In the genomic region with DNA sequence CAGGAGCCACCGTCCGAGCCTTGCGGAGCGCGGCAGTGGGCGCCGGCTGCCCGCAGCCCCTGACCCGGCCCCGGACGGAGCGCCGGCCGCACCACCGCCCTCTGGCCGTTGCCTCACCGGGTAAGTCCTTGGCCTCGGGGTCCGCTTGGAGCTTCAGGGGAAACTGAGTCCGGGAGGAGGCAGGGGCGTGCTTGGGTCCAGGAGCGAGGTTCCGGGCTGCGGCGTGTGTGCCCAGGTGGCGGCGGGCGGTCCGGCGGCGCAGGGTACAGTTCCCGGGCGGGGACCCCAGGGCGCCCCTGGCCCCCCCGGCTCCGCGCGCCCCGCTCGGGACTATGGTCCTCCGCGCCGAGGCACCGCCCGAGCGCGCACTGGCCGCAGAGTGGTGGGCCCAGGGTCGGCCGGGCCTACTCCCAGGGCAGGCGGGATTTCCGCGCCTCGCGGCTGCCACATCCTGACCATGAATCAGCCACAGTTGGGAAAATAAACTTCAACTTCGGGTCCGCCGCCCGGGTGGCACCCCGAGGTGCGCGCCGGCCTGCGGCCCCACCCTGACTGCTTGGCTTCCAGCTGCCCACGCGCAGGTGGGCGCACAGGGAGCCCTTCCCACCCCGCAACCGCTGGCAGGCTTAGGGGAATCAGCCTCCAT, we compare ENCODE assay signal across 8 cellular contexts. TPM values are rescaled to one million over a fixed set of nuclear protein-coding genes. Genes with fewer than 3 reads are reported as not detected.
DNase-seq lines count a peak whose midpoint lies in the region; ATAC-seq, FAIRE-seq and TF ChIP-seq lines count a peak whose summit lies in the region.

No MANE protein-coding gene starts in this region.

- no peaks in the 10 kb centered on the region for H3K27me3 ChIP-seq in PC-9 (ENCODE audit: insufficient read depth, low read depth)
- no peaks in the 10 kb centered on the region for H3K27me3 ChIP-seq in effector memory CD4-positive, alpha-beta T cell (replicated peaks; ENCODE audit: control insufficient read depth, insufficient read depth, low read length, poor library complexity, severe bottlenecking)
- no peaks in the 10 kb centered on the region for H3K27me3 ChIP-seq in naive thymus-derived CD4-positive, alpha-beta T cell (ENCODE audit: control insufficient read depth in 2 of 2, insufficient read depth in 2 of 2, low read length in 2 of 2)

- H3K27ac Mint-ChIP-seq in naive thymus-derived CD4-positive, alpha-beta T cell, result peak overlapping the region in 3 of 9 donors; percentile 20 to 90 (median 65)

- H3K4me1 ChIP-seq in PC-9 (replicated peaks; ENCODE audit: insufficient read depth), result peaks cover 36% of the 10 kb centered on the region
- H3K4me1 ChIP-seq in effector memory CD4-positive, alpha-beta T cell (ENCODE audit: control insufficient read depth, insufficient read depth, low read length, poor library complexity, severe bottlenecking), result peaks cover 74% of the 10 kb centered on the region
- H3K4me1 ChIP-seq in naive thymus-derived CD4-positive, alpha-beta T cell (ENCODE audit: control insufficient read depth in 2 of 2, insufficient read depth in 2 of 2, low read length in 2 of 2), result peaks cover 13 to 66% of the 10 kb centered on the region in 2 donors

- H3K4me3 Mint-ChIP-seq in naive thymus-derived CD4-positive, alpha-beta T cell, result peak overlapping the region; percentile 58 to 91 (median 79)

- H3K27ac ChIP-seq in PC-9, result peak overlapping the region; percentile 47
- H3K27ac ChIP-seq in effector memory CD4-positive, alpha-beta T cell (ENCODE audit: insufficient read depth, low read length, poor library complexity, severe bottlenecking), result peak overlapping the region; percentile 63
- H3K27ac ChIP-seq in naive thymus-derived CD4-positive, alpha-beta T cell (ENCODE audit: low read depth, low read length), result peak overlapping the region; percentile 77

- intact Hi-C loops in PC-9 (cut with micrococcal nuclease; ENCODE audit: unreplicated experiment), result no loop called here
- intact Hi-C loops in naive thymus-derived CD4-positive, alpha-beta T cell (cut with micrococcal nuclease), result loop anchor here (1.0 to 5.0 kb wide), 4 partner anchors 12 to 842 kb away; a partner anchor contains a TSS

- peaks cover 14 to 65% (median 49%) of the 10 kb centered on the region in 7 donors for H3K4me1 Mint-ChIP-seq in naive thymus-derived CD4-positive, alpha-beta T cell

- peak overlapping the region; percentile 76 for H3K4me3 ChIP-seq in PC-9
- H3K4me3 ChIP-seq in effector memory CD4-positive, alpha-beta T cell (ENCODE audit: insufficient read depth, low read depth, low read length, poor library complexity, severe bottlenecking), result peak overlapping the region; percentile 79
- H3K4me3 ChIP-seq in naive thymus-derived CD4-positive, alpha-beta T cell (ENCODE audit: low read length), result peak overlapping the region; percentile 70

- BruUV-seq in PC-9 (replicated peaks; lab: Mats Ljungman, UMichigan), result no TSS peak

- no peak for TF ChIP-seq POLR2A in GM12891 (IDR thresholded peaks at IDR 0.05; ENCODE audit: low read depth, low read length)

- H3K9me3 ChIP-seq in PC-9 (ENCODE audit: insufficient read depth, low read depth), result no peaks in the 10 kb centered on the region
- H3K9me3 ChIP-seq in effector memory CD4-positive, alpha-beta T cell (ENCODE audit: control insufficient read depth, low read length), result no peaks in the 10 kb centered on the region
- no peaks in the 10 kb centered on the region for H3K9me3 ChIP-seq in naive thymus-derived CD4-positive, alpha-beta T cell (ENCODE audit: control insufficient read depth in 2 of 3, low read length in 3 of 3)

- H3K4me2 ChIP-seq in PC-9, result peak overlapping the region; percentile 98

- H3K9me3 Mint-ChIP-seq in naive thymus-derived CD4-positive, alpha-beta T cell, result no peaks in the 10 kb centered on the region

- no peak for TF ChIP-seq CTCF in PC-9 (conservative IDR thresholded peaks at IDR 0.05)

- no peaks in the 10 kb centered on the region for H3K9me2 ChIP-seq in PC-9 (ENCODE audit: insufficient read depth)

- H4K20me1 ChIP-seq in PC-9 (ENCODE audit: insufficient read depth), result peaks cover 43% of the 10 kb centered on the region

- no peaks in the 10 kb centered on the region for H3K36me3 ChIP-seq in PC-9 (ENCODE audit: low read depth)
- H3K36me3 ChIP-seq in effector memory CD4-positive, alpha-beta T cell (ENCODE audit: control insufficient read depth, insufficient read depth, low read length), result no peaks in the 10 kb centered on the region
- no peaks in the 10 kb centered on the region for H3K36me3 ChIP-seq in naive thymus-derived CD4-positive, alpha-beta T cell (ENCODE audit: control insufficient read depth in 2 of 3, insufficient read depth in 3 of 3, low read length in 3 of 3)

- peak overlapping the region; percentile 80 for H2AFZ ChIP-seq in PC-9

- peaks cover 49% of the 10 kb centered on the region for H3K79me2 ChIP-seq in PC-9 (ENCODE audit: low read depth)

- H3F3A ChIP-seq in PC-9 (ENCODE audit: insufficient read depth, low read depth), result peaks cover 24% of the 10 kb centered on the region

- CTCF ChIA-PET in PC-9 (lab: Charles Lee), result no interaction called here
- CTCF ChIA-PET in naive thymus-derived CD4-positive, alpha-beta T cell (lab: Charles Lee), result interaction anchor here (0.7 kb wide), 1 partner anchor 24 kb away, joined by 3 read pairs; no protein-coding TSS in a partner anchor

- peak; percentile 66 for FAIRE-seq in GM12891 (lab: Jason Lieb, UNC)

- H3K36me3 Mint-ChIP-seq in naive thymus-derived CD4-positive, alpha-beta T cell, result peaks cover 0 to 7% (median 0%) of the 10 kb centered on the region in 5 donors

- DNase-seq in GM12891 (ENCODE audit: insufficient read length, low spot score) (no peak), PC-9 (no peak), NCI-H2171 (lab: John Stamatoyannopoulos, UW) (no peak), cerebellum (ENCODE audit: low spot score) (no peak), OCI-M1 (lab: John Stamatoyannopoulos, UW) (no peak)
- no peak for DNase-seq in effector memory CD4-positive, alpha-beta T cell
- DNase-seq in naive thymus-derived CD4-positive, alpha-beta T cell, result no peak

- POLR2A ChIA-PET in PC-9 (lab: Charles Lee; ENCODE audit: unreplicated experiment), result no interaction called here
- POLR2A ChIA-PET in naive thymus-derived CD4-positive, alpha-beta T cell (lab: Charles Lee), result interaction anchor here (0.7 to 2.7 kb wide), 4 partner anchors 11 to 1534 kb away, joined by 3 to 21 read pairs (median 4); a partner anchor contains a TSS

- H3K27me3 Mint-ChIP-seq in naive thymus-derived CD4-positive, alpha-beta T cell, result no peaks in the 10 kb centered on the region

- peak; percentile 21 for ATAC-seq in naive thymus-derived CD4-positive, alpha-beta T cell
- no peak for ATAC-seq in GM21423 (IDR thresholded peaks at IDR 0.05; ENCODE audit: unreplicated experiment)

TF ChIP-seq in GM12891, 5 proteins besides CTCF, POLR2A, EP300 and RAD21:
- TF ChIP-seq POLR2AphosphoS5 (IDR thresholded peaks at IDR 0.05; ENCODE audit: low read depth, low read length) (no peak), TAF1 (IDR thresholded peaks at IDR 0.05; ENCODE audit: low read depth, low read length) (no peak), PAX5 (IDR thresholded peaks at IDR 0.05; ENCODE audit: insufficient read depth, low read length, severe bottlenecking) (no peak), POU2F2 (IDR thresholded peaks at IDR 0.05; ENCODE audit: low read depth, low read length) (no peak), SPI1 (IDR thresholded peaks at IDR 0.05; ENCODE audit: low read depth, low read length) (no peak)

RNA-seq across cellular contexts. Expression of a gene that starts 0.3 kb away (rescaled TPM):
- polyA plus RNA-seq in GM12891 (2012; ENCODE audit: low read depth, missing spikeins), result 15.6 TPM
- total RNA-seq in PC-9 (2021) (107 and 113 TPM in 2 replicates), cerebellum (4.2 TPM)
- total RNA-seq in naive thymus-derived CD4-positive, alpha-beta T cell, result 100 to 1,000 TPM in 2 of 5 experiments, 10 to 100 TPM in 3; 65.0 to 140 (median 95.5) TPM
- polyA plus RNA-seq in naive thymus-derived CD4-positive, alpha-beta T cell, result 10 to 100 TPM in 1 of 2 donors, 1 to 10 TPM in 1; 5.8 to 12.4 TPM

RNA-seq across cellular contexts. Expression of a gene that starts 34.3 kb away (rescaled TPM):
- polyA plus RNA-seq in GM12891 (2012; ENCODE audit: low read depth, missing spikeins), result 0.21 TPM
- total RNA-seq in PC-9 (2021) (5.8 and 11.5 TPM in 2 replicates), cerebellum (1.9 TPM)
- total RNA-seq in naive thymus-derived CD4-positive, alpha-beta T cell, result 1 to 10 TPM in 4 of 5 experiments, under 1 TPM in 1; 0.73 to 4.8 (median 4.2) TPM
- 1 to 10 TPM; 1.1 to 1.8 TPM for polyA plus RNA-seq in naive thymus-derived CD4-positive, alpha-beta T cell

Comparison
In these comparisons a context has a peak if more than half of its experiments do, and no peak if none do; other contexts are left out.
1. RNA of a gene that starts 0.3 kb away (total RNA-seq): 107 to 113 TPM in PC-9 and 65.0 to 140 TPM in naive thymus-derived CD4-positive, alpha-beta T cell; 4.2 TPM in cerebellum (single experiment); every median in the first group is over 10 times any median in the second.
2. Peak in every context shown above with its lines, with median percentiles within 50 percentile points of each other: H3K27ac ChIP-seq and H3K4me3 ChIP-seq.